1 cellular context compared by ENCODE assay signal in genomic region chr9:86282077-86282978, GRCh38.
A peak's percentile ranks its signal among the peaks of the same experiment; 100 is the strongest.
TF ChIP-seq lines count a peak whose summit lies in the region.

TSS of gene ISCA1 (minus strand) at chr9:86282538. CDS start at chr9:86282458, 80 bp downstream.

TF ChIP-seq in HEK293, 187 proteins besides CTCF, POLR2A, EP300 and RAD21 (continued from another document):
- TF ChIP-seq ZBTB44 (tag by site-specific recombination; IDR thresholded peaks at IDR 0.05) (0 out of 2 replicates have a peak, but pooled peaks have one; percentile 43), GLI2 (tag by site-specific recombination; IDR thresholded peaks at IDR 0.05; ENCODE audit: borderline replicate concordance, low read depth) (no peak), PRDM4 (tag by site-specific recombination; IDR thresholded peaks at IDR 0.05) (peak; percentile 40; the same call in 1 of the 2 replicates), ZNF324 (tag by site-specific recombination; IDR thresholded peaks at IDR 0.05) (peak; percentile 45; the same call in 1 of the 2 replicates), HOXA7 (CRISPR knock-in tag; IDR thresholded peaks at IDR 0.05; ENCODE audit: borderline replicate concordance) (no peak), ZNF707 (tag by site-specific recombination; IDR thresholded peaks at IDR 0.05) (no peak), ZNF830 (tag by site-specific recombination; IDR thresholded peaks at IDR 0.05; ENCODE audit: low read depth) (no peak), ZNF645 (tag by site-specific recombination; IDR thresholded peaks at IDR 0.05) (peak; percentile 51; the same call in 1 of the 2 replicates), ZFP3 (tag by site-specific recombination; IDR thresholded peaks at IDR 0.05; ENCODE audit: low read depth) (no peak), ZNF274 (IDR thresholded peaks at IDR 0.05; ENCODE audit: low read length) (no peak), ZNF274 (tag by site-specific recombination; IDR thresholded peaks at IDR 0.05; ENCODE audit: borderline replicate concordance) (no peak), SCRT1 (tag by site-specific recombination; IDR thresholded peaks at IDR 0.05; ENCODE audit: borderline replicate concordance) (no peak), ZNF121 (tag by site-specific recombination; IDR thresholded peaks at IDR 0.05) (peak; percentile 6; the same call in 1 of the 2 replicates), ZNF514 (tag by site-specific recombination; IDR thresholded peaks at IDR 0.05) (no peak), BCL11A (tag by site-specific recombination; IDR thresholded peaks at IDR 0.05; ENCODE audit: low read depth) (peak; percentile 92), PRDM2 (tag by site-specific recombination; IDR thresholded peaks at IDR 0.05; ENCODE audit: borderline replicate concordance) (0 out of 2 replicates have a peak, but pooled peaks have one; percentile 70), ZNF221 (tag by site-specific recombination; IDR thresholded peaks at IDR 0.05; ENCODE audit: borderline replicate concordance) (0 out of 2 replicates have a peak, but pooled peaks have one; percentile 54), ZNF223 (tag by site-specific recombination; IDR thresholded peaks at IDR 0.05) (no peak), ZNF560 (tag by site-specific recombination; IDR thresholded peaks at IDR 0.05; ENCODE audit: borderline replicate concordance) (no peak), ZNF670 (tag by site-specific recombination; IDR thresholded peaks at IDR 0.05; ENCODE audit: low read depth) (no peak), ZBTB8A (tag by site-specific recombination; IDR thresholded peaks at IDR 0.05) (peak; percentile 88), ZNF37A (tag by site-specific recombination; IDR thresholded peaks at IDR 0.05) (no peak), ZNF157 (tag by site-specific recombination; IDR thresholded peaks at IDR 0.05) (no peak), ZNF623 (tag by site-specific recombination; IDR thresholded peaks at IDR 0.05) (peak; percentile 29; the same call in 1 of the 2 replicates), ZNF513 (tag by site-specific recombination; IDR thresholded peaks at IDR 0.05) (no peak), KLF7 (tag by site-specific recombination; IDR thresholded peaks at IDR 0.05; ENCODE audit: borderline replicate concordance) (peak; percentile 62; the same call in 1 of the 2 replicates), ZXDB (tag by site-specific recombination; IDR thresholded peaks at IDR 0.05) (peak; percentile 79), ZSCAN18 (tag by site-specific recombination; IDR thresholded peaks at IDR 0.05) (no peak), KLF8 (tag by site-specific recombination; IDR thresholded peaks at IDR 0.05) (peak; percentile 57), ZBTB6 (tag by site-specific recombination; IDR thresholded peaks at IDR 0.05) (no peak), OSR2 (tag by site-specific recombination; IDR thresholded peaks at IDR 0.05) (no peak; the same call in 1 of the 2 replicates), ZNF555 (tag by site-specific recombination; conservative IDR thresholded peaks at IDR 0.05) (no peak), ZNF398 (tag by site-specific recombination; IDR thresholded peaks at IDR 0.05) (peak; percentile 63), ZNF664 (tag by site-specific recombination; IDR thresholded peaks at IDR 0.05) (0 out of 2 replicates have a peak, but pooled peaks have one; percentile 13), ZNF311 (tag by site-specific recombination; IDR thresholded peaks at IDR 0.05; ENCODE audit: borderline replicate concordance) (no peak), ZNF175 (tag by site-specific recombination; IDR thresholded peaks at IDR 0.05) (no peak)
TF ChIP-seq in HEK293: peak in this region for 78.
